In genomic region chr1:156738407-156738806, GRCh38 we compare ENCODE assay signal across 16 cellular contexts. TPM values are rescaled to one million over a fixed set of nuclear protein-coding genes. Genes with fewer than 3 reads are reported as not detected.
A peak's percentile ranks its signal among the peaks of the same experiment; 100 is the strongest.
DNase-seq lines count a peak whose midpoint lies in the region; ATAC-seq and TF ChIP-seq lines count a peak whose summit lies in the region.
"Had no signal": no experiment of that assay in that cellular context is flagged by ENCODE, and none has a peak within 500 bp of the region (broad histone marks: within the 10 kb centered on the region; RNA-seq: fewer than 3 reads in every experiment).

No MANE protein-coding gene starts in this region.

- peaks cover 25% of the 10 kb centered on the region for H3K4me1 Mint-ChIP-seq in activated naive CD8-positive, alpha-beta T cell (ENCODE audit: low read depth)
- peaks cover 26% of the 10 kb centered on the region for H3K4me1 Mint-ChIP-seq in activated naive CD8-positive, alpha-beta T cell treated with anti-CD3 and anti-CD28 coated beads for 36 hours
- H3K4me1 Mint-ChIP-seq in Caco-2 (ENCODE audit: low read depth, unreplicated experiment) (peaks cover 14% of the 10 kb centered on the region), neural crest cell (peaks cover 24% of the 10 kb centered on the region)
- peaks cover 14% of the 10 kb centered on the region for H3K4me1 Mint-ChIP-seq in activated T-helper 17 cell treated with anti-CD3 and anti-CD28 coated beads, Interleukin-2, amount 50 U/mL, for 72 hours

- in situ Hi-C loops in KBM-7 (cut with MboI; ENCODE audit: low pct_unique_long_range_greater_than_20kb, low sequenced_read_pairs): no loop called here

- H3K9me3 ChIP-seq in Caco-2: no peaks in the 10 kb centered on the region
- H3K9me3 ChIP-seq: BLaER1 treated with 17β-estradiol and CSF1 and Interleukin-3, amounts not matched to agents 10 nM and 100 nM had no signal

- TF ChIP-seq CTCF in Caco-2 (IDR thresholded peaks at IDR 0.05; ENCODE audit: insufficient read depth in 1 of 2, low read depth in 1 of 2, low read length in 1 of 2, severe bottlenecking in 1 of 2, unreplicated experiment in 1 of 2): no peak
- TF ChIP-seq CTCF in neural crest cell (conservative IDR thresholded peaks at IDR 0.05): no peak

- no peaks in the 10 kb centered on the region for H3K9me3 Mint-ChIP-seq in activated naive CD8-positive, alpha-beta T cell (ENCODE audit: low read depth)
- H3K9me3 Mint-ChIP-seq in activated naive CD8-positive, alpha-beta T cell treated with anti-CD3 and anti-CD28 coated beads for 36 hours: no peaks in the 10 kb centered on the region
- H3K9me3 Mint-ChIP-seq in Caco-2 (ENCODE audit: unreplicated experiment): no peaks in the 10 kb centered on the region
- H3K9me3 Mint-ChIP-seq in activated T-helper 17 cell treated with anti-CD3 and anti-CD28 coated beads, Interleukin-2, amount 50 U/mL, for 72 hours: no peaks in the 10 kb centered on the region
- no peaks in the 10 kb centered on the region for H3K9me3 Mint-ChIP-seq in neural crest cell

- H3K4me1 ChIP-seq in Caco-2: peaks cover 11% of the 10 kb centered on the region

- H3K36me3 ChIP-seq in Caco-2 (ENCODE audit: control insufficient read depth, insufficient read depth, low read length): peaks cover 2% of the 10 kb centered on the region

- no peak overlapping the region for H3K27ac Mint-ChIP-seq in activated naive CD8-positive, alpha-beta T cell
- no peak overlapping the region for H3K27ac Mint-ChIP-seq in activated naive CD8-positive, alpha-beta T cell treated with anti-CD3 and anti-CD28 coated beads for 36 hours
- H3K27ac Mint-ChIP-seq in Caco-2 (ENCODE audit: unreplicated experiment): peak overlapping the region; percentile 53
- H3K27ac Mint-ChIP-seq in activated T-helper 17 cell treated with anti-CD3 and anti-CD28 coated beads, Interleukin-2, amount 50 U/mL, for 72 hours: peak overlapping the region; percentile 56
- peak overlapping the region; percentile 35 for H3K27ac Mint-ChIP-seq in neural crest cell (ENCODE audit: unreplicated experiment)

- ATAC-seq in activated T-helper 17 cell treated with anti-CD3 and anti-CD28 coated beads, Interleukin-2, amount 50 U/mL, for 72 hours (replicated peaks): no peak
- ATAC-seq in HG03097 (IDR thresholded peaks at IDR 0.05; ENCODE audit: low FRiP score, unreplicated experiment): no peak

- H3K27me3 ChIP-seq in Caco-2 (replicated peaks; ENCODE audit: control insufficient read depth, insufficient read depth, low read length): no peaks in the 10 kb centered on the region
- H3K27me3 ChIP-seq: BLaER1 treated with 17β-estradiol and CSF1 and Interleukin-3, amounts not matched to agents 10 nM and 100 nM had no signal

- DNase-seq in activated naive CD8-positive, alpha-beta T cell treated with anti-CD3 and anti-CD28 coated beads for 36 hours: no peak
- no peak for DNase-seq in Caco-2
- DNase-seq in neural crest cell (ENCODE audit: low read depth, low spot score): no peak
- no peak for DNase-seq in KBM-7
- DNase-seq in NOMO-1 treated with DMSO at 0.1 percent for 48 hours (lab: John Stamatoyannopoulos, UW; ENCODE audit: unreplicated experiment): no peak
- DNase-seq: DMS79 treated with DMSO at 0.1 percent for 48 hours; GM23248; MM.1S; NCI-H1105; NCI-H1694 treated with DMSO at 0.1 percent for 48 hours; NCI-H69; NK-92 treated with Interleukin-12 subunit alpha and Interleukin-12 subunit beta, amount 100 ng/mL, for 24 hours had no signal

- peak overlapping the region; percentile 30 for H3K4me3 Mint-ChIP-seq in activated naive CD8-positive, alpha-beta T cell
- H3K4me3 Mint-ChIP-seq in activated naive CD8-positive, alpha-beta T cell treated with anti-CD3 and anti-CD28 coated beads for 36 hours: no peak overlapping the region
- H3K4me3 Mint-ChIP-seq in Caco-2 (ENCODE audit: unreplicated experiment) (no peak overlapping the region), neural crest cell (peak overlapping the region; percentile 49)
- peak overlapping the region; percentile 98 for H3K4me3 Mint-ChIP-seq in activated T-helper 17 cell treated with anti-CD3 and anti-CD28 coated beads, Interleukin-2, amount 50 U/mL, for 72 hours

- H3K36me3 Mint-ChIP-seq in activated naive CD8-positive, alpha-beta T cell: peaks cover 7% of the 10 kb centered on the region
- peaks cover 33% of the 10 kb centered on the region for H3K36me3 Mint-ChIP-seq in activated naive CD8-positive, alpha-beta T cell treated with anti-CD3 and anti-CD28 coated beads for 36 hours
- H3K36me3 Mint-ChIP-seq in Caco-2 (ENCODE audit: insufficient read depth, unreplicated experiment) (peaks cover 40% of the 10 kb centered on the region), neural crest cell (ENCODE audit: low read depth) (peaks cover 2% of the 10 kb centered on the region)
- peaks cover 79% of the 10 kb centered on the region for H3K36me3 Mint-ChIP-seq in activated T-helper 17 cell treated with anti-CD3 and anti-CD28 coated beads, Interleukin-2, amount 50 U/mL, for 72 hours (ENCODE audit: low read depth)

- H3K27me3 Mint-ChIP-seq in activated naive CD8-positive, alpha-beta T cell: no peaks in the 10 kb centered on the region
- no peaks in the 10 kb centered on the region for H3K27me3 Mint-ChIP-seq in activated naive CD8-positive, alpha-beta T cell treated with anti-CD3 and anti-CD28 coated beads for 36 hours
- H3K27me3 Mint-ChIP-seq in Caco-2 (ENCODE audit: insufficient read depth, unreplicated experiment): no peaks in the 10 kb centered on the region
- no peaks in the 10 kb centered on the region for H3K27me3 Mint-ChIP-seq in activated T-helper 17 cell treated with anti-CD3 and anti-CD28 coated beads, Interleukin-2, amount 50 U/mL, for 72 hours
- no peaks in the 10 kb centered on the region for H3K27me3 Mint-ChIP-seq in neural crest cell (ENCODE audit: low read depth)

- no TSS peak for BruUV-seq in Caco-2 (replicated peaks; lab: Mats Ljungman, UMichigan)

- POLR2A ChIA-PET in Caco-2 (lab: Charles Lee): interaction anchor here (1.0 kb wide), 1 partner anchor 10 kb away, joined by 4 read pairs; the partner anchor contains the start of genes ISG20L2 and METTL25B

- no peak overlapping the region for H3K4me3 ChIP-seq in Caco-2 (ENCODE audit: low read depth, low read length)
- H3K4me3 ChIP-seq: BLaER1 treated with 17β-estradiol and CSF1 and Interleukin-3, amounts not matched to agents 10 nM and 100 nM; GM23248 had no signal

- intact Hi-C loops in Caco-2 (cut with micrococcal nuclease; ENCODE audit: unreplicated experiment): no loop called here

- CTCF ChIA-PET in Caco-2 (lab: Charles Lee): no interaction called here

RNA-seq across cellular contexts. Expression of gene MRPL24, which starts 2.5 kb away (rescaled TPM):
- 10 to 100 TPM; 85.1 to 94.6 TPM for total RNA-seq in activated naive CD8-positive, alpha-beta T cell treated with anti-CD3 and anti-CD28 coated beads for 36 hours
- total RNA-seq in Caco-2 (2022) (52.6 and 54.2 TPM in 2 replicates), neural crest cell (37.3 and 49.3 TPM in 2 replicates)
- 10 to 100 TPM; 58.8 to 67.0 TPM for total RNA-seq in activated T-helper 17 cell treated with anti-CD3 and anti-CD28 coated beads, Interleukin-2, amount 50 U/mL, for 72 hours

RNA-seq across cellular contexts. Expression of gene ISG20L2, which starts 9.8 kb away (rescaled TPM):
- total RNA-seq in activated naive CD8-positive, alpha-beta T cell treated with anti-CD3 and anti-CD28 coated beads for 36 hours: 10 to 100 TPM; 74.9 to 77.4 TPM
- total RNA-seq in Caco-2 (2022) (42.3 and 44.1 TPM in 2 replicates), neural crest cell (47.0 and 52.7 TPM in 2 replicates)
- total RNA-seq in activated T-helper 17 cell treated with anti-CD3 and anti-CD28 coated beads, Interleukin-2, amount 50 U/mL, for 72 hours: 10 to 100 TPM; 38.8 to 74.9 TPM

RNA-seq across cellular contexts. Expression of gene METTL25B, which starts 10.1 kb away (rescaled TPM):
- 10 to 100 TPM; 24.4 to 24.9 TPM for total RNA-seq in activated naive CD8-positive, alpha-beta T cell treated with anti-CD3 and anti-CD28 coated beads for 36 hours
- 26.6 and 27.6 TPM in 2 replicates for total RNA-seq in Caco-2 (2022)
- 10 to 100 TPM; 29.0 to 51.6 TPM for total RNA-seq in activated T-helper 17 cell treated with anti-CD3 and anti-CD28 coated beads, Interleukin-2, amount 50 U/mL, for 72 hours
- total RNA-seq in neural crest cell: 30.4 and 33.0 TPM in 2 replicates

RNA-seq across cellular contexts. Expression of gene HDGF, which starts 13.1 kb away (rescaled TPM):
- total RNA-seq in activated naive CD8-positive, alpha-beta T cell treated with anti-CD3 and anti-CD28 coated beads for 36 hours: 100 to 1,000 TPM; 271 to 274 TPM
- total RNA-seq in Caco-2 (2022) (414 and 431 TPM in 2 replicates), neural crest cell (294 and 304 TPM in 2 replicates)
- total RNA-seq in activated T-helper 17 cell treated with anti-CD3 and anti-CD28 coated beads, Interleukin-2, amount 50 U/mL, for 72 hours: 100 to 1,000 TPM; 270 to 361 TPM

RNA-seq across cellular contexts. Expression of gene PRCC, which starts 28.9 kb away (rescaled TPM):
- 10 to 100 TPM; 91.8 to 96.0 TPM for total RNA-seq in activated naive CD8-positive, alpha-beta T cell treated with anti-CD3 and anti-CD28 coated beads for 36 hours
- total RNA-seq in Caco-2 (2022) (94.4 and 101 TPM in 2 replicates), neural crest cell (99.8 and 102 TPM in 2 replicates)
- 10 to 100 TPM; 54.0 to 76.7 TPM for total RNA-seq in activated T-helper 17 cell treated with anti-CD3 and anti-CD28 coated beads, Interleukin-2, amount 50 U/mL, for 72 hours

Comparison
In these comparisons a context has a peak if more than half of its experiments do, and no peak if none do; other contexts are left out.
1. H3K4me3 Mint-ChIP-seq: peak in activated naive CD8-positive, alpha-beta T cell (single experiment), activated T-helper 17 cell treated with anti-CD3 and anti-CD28 coated beads, Interleukin-2, amount 50 U/mL, for 72 hours (single experiment) and neural crest cell (single experiment); none in activated naive CD8-positive, alpha-beta T cell treated with anti-CD3 and anti-CD28 coated beads for 36 hours (single experiment) and Caco-2 (single experiment).
2. H3K27ac Mint-ChIP-seq: peak in Caco-2 (single experiment), activated T-helper 17 cell treated with anti-CD3 and anti-CD28 coated beads, Interleukin-2, amount 50 U/mL, for 72 hours (single experiment) and neural crest cell (single experiment); none in activated naive CD8-positive, alpha-beta T cell (single experiment) and activated naive CD8-positive, alpha-beta T cell treated with anti-CD3 and anti-CD28 coated beads for 36 hours (single experiment).